In genomic region chr11:14358729-14359439, GRCh38 we compare ENCODE assay signal across 8 cellular contexts. TPM values are rescaled to one million over a fixed set of nuclear protein-coding genes. Genes with fewer than 3 reads are reported as not detected.
DNase-seq lines count a peak whose midpoint lies in the region; ATAC-seq, FAIRE-seq and TF ChIP-seq lines count a peak whose summit lies in the region.

TSS of gene RRAS2 (minus strand) at chr11:14359183. CDS start at chr11:14358870, 313 bp downstream.

- intact Hi-C loops in gastrocnemius medialis (cut with DNase I; ENCODE audit: low total_unique reads) = loop anchor here (1.0 to 5.0 kb wide), 2 partner anchors 59 to 163 kb away; partner anchors contain the start of gene PSMA1

- H3K4me3 ChIP-seq in astrocyte (ENCODE audit: insufficient read depth, low read depth, low read length) = peak within 1 kb of the TSS; percentile 73
- peak within 1 kb of the TSS; percentile 72 to 91 (median 78) for H3K4me3 ChIP-seq in gastrocnemius medialis

- no peak for FAIRE-seq in astrocyte (lab: Jason Lieb, UNC)

- peak within 1 kb of the TSS; percentile 89 for H2AFZ ChIP-seq in astrocyte (ENCODE audit: low read depth, low read length)

- H3K9me3 ChIP-seq in astrocyte (ENCODE audit: insufficient read depth, low read depth, low read length) (no peaks in the 10 kb centered on the region), gastrocnemius medialis (no peaks in the 10 kb centered on the region)

- peaks cover 50% of the 10 kb centered on the region for H3K79me2 ChIP-seq in astrocyte (ENCODE audit: insufficient read depth, low read length)

- ATAC-seq in GM21723 (IDR thresholded peaks at IDR 0.05; ENCODE audit: unreplicated experiment) (peak; percentile 89), gastrocnemius medialis (peak; percentile 74 to 77)

- peak; percentile 82 for DNase-seq in G401 (ENCODE audit: low spot score)
- peak; percentile 68 for DNase-seq in T-helper 9 cell
- DNase-seq in astrocyte (ENCODE audit: low read depth) = peak; percentile 53
- DNase-seq in hypothalamus (lab: John Stamatoyannopoulos, UW) = peak in 37 of 51 donors; percentile 3 to 72 (median 43)
- DNase-seq in gastrocnemius medialis = peak; percentile 63 to 77
- no peak for DNase-seq in Kasumi-1 (lab: John Stamatoyannopoulos, UW)

- H3K4me2 ChIP-seq in astrocyte (ENCODE audit: low read length) = peak within 1 kb of the TSS; percentile 93

- H3K27me3 ChIP-seq in astrocyte (ENCODE audit: insufficient read depth, low read length) (no peaks in the 10 kb centered on the region), gastrocnemius medialis (no peaks in the 10 kb centered on the region)

- H3K36me3 Mint-ChIP-seq in astrocyte (ENCODE audit: low read depth, unreplicated experiment) = peaks cover 4% of the 10 kb centered on the region

- 0 out of 2 replicates have a peak, but pooled peaks have one; percentile 17 for TF ChIP-seq CTCF in LNCAP (IDR thresholded peaks at IDR 0.05)
- TF ChIP-seq CTCF in astrocyte (IDR thresholded peaks at IDR 0.05; ENCODE audit: insufficient read depth, low read depth, low read length) = no peak
- TF ChIP-seq CTCF in gastrocnemius medialis (IDR thresholded peaks at IDR 0.05 in 4 of 5, conservative IDR thresholded peaks at IDR 0.05 in 1 of 5) = peak in 2 of 5 experiments; percentile 15 to 16

- peak within 1 kb of the TSS; percentile 78 for H3K27ac ChIP-seq in astrocyte (ENCODE audit: low read depth, low read length)
- H3K27ac ChIP-seq in gastrocnemius medialis = peak within 1 kb of the TSS; percentile 79 to 95 (median 80)

- H3K4me1 ChIP-seq in astrocyte (ENCODE audit: insufficient read depth, low read length) (peaks cover 5% of the 10 kb centered on the region), gastrocnemius medialis (peaks cover 31 to 33% of the 10 kb centered on the region in 2 donors)

- H3K4me1 Mint-ChIP-seq in astrocyte (ENCODE audit: low read depth, unreplicated experiment) = peaks cover 14% of the 10 kb centered on the region

- H3K36me3 ChIP-seq in astrocyte (ENCODE audit: insufficient read depth, low read length) (no peaks in the 10 kb centered on the region), gastrocnemius medialis (no peaks in the 10 kb centered on the region)

- H3K27me3 Mint-ChIP-seq in astrocyte (ENCODE audit: low read depth, unreplicated experiment) = peaks cover 3% of the 10 kb centered on the region

- TF ChIP-seq POLR2A in gastrocnemius medialis (IDR thresholded peaks at IDR 0.05) = peak; percentile 94

- in situ Hi-C loops in G401 (cut with HindIII; ENCODE audit: low sequenced_read_pairs) (no loop called here), gastrocnemius medialis (cut with MboI; ENCODE audit: low sequenced_read_pairs in 4 of 4) (no loop called here)

- H3K9ac ChIP-seq in astrocyte (ENCODE audit: low read length) = peak within 1 kb of the TSS; percentile 89

- peaks cover 38% of the 10 kb centered on the region for H4K20me1 ChIP-seq in astrocyte (ENCODE audit: insufficient read depth, low read length)

- H3K9me3 Mint-ChIP-seq in astrocyte (ENCODE audit: unreplicated experiment) = no peaks in the 10 kb centered on the region

- peak within 1 kb of the TSS; percentile 99 for H3K4me3 Mint-ChIP-seq in astrocyte (ENCODE audit: unreplicated experiment)

- H3K27ac Mint-ChIP-seq in astrocyte (ENCODE audit: unreplicated experiment) = peak within 1 kb of the TSS; percentile 98

RNA-seq across cellular contexts. Expression of gene RRAS2, which starts in this region (rescaled TPM):
- total RNA-seq in G401 (2014; rRNA removed; shearing (Covaris generic)) = 62.8 and 78.0 TPM in 2 replicates
- total RNA-seq in astrocyte = 120 and 150 TPM in 2 replicates
- total RNA-seq in gastrocnemius medialis = 10 to 100 TPM; 52.8 to 81.9 (median 59.8) TPM

Comparison
In these comparisons a context has a peak if more than half of its experiments do, and no peak if none do; other contexts are left out.
1. DNase-seq: peak in G401 (single experiment), T-helper 9 cell (single experiment), astrocyte (single experiment), hypothalamus (37 of 51) and gastrocnemius medialis (2 of 2); none in Kasumi-1 (0 of 2).